In the genomic region with DNA sequence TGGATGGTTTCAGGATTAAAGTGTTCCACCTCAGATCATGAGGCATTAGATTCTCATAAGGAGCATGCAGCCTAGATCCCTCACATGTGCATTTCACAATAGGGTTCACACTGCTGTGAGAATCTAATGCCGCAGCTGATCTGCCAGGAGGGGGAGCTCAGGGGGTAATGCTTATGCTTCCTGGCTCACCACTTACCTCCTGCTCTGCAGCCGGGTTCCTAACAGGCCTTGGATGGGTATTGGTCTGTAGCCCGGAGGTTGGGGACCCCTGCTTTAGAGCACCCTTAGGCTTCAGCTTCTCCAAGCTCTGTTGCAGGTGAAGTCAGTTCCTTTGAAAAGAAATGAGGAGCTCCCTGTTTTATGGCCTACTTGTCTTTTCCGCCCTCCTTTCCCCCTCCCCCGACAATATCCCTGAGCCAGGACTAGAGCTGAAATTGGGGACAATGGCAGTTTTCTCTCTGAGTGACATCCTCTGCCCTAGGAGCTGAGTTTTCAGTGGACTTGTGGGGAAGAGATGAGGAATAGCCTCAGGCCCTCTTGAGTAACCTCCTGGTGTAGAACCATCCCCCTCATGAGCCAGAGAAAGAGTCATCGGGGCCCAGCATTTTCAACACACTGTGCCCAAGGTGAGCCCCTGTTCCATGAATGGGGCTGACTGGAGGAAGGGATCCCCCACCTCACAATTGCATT, we compare ENCODE assay signal across 10 cellular contexts. TPM values are rescaled to one million over a fixed set of nuclear protein-coding genes. Genes with fewer than 3 reads are reported as not detected.
DNase-seq lines count a peak whose midpoint lies in the region; ATAC-seq and TF ChIP-seq lines count a peak whose summit lies in the region.
"Had no signal": no experiment of that assay in that cellular context is flagged by ENCODE, and none has a peak within 500 bp of the region (broad histone marks: within the 10 kb centered on the region; RNA-seq: fewer than 3 reads in every experiment).

No MANE protein-coding gene starts in this region.

- peak overlapping the region in 2 of 3 donors; percentile 29 to 65 for H3K27ac ChIP-seq in right lobe of liver

- no peak overlapping the region for H3K4me3 ChIP-seq in right lobe of liver

- intact Hi-C loops in right lobe of liver (cut with DNase I) = no loop called here

- peak; percentile 60 for DNase-seq in EH (ENCODE audit: low read depth)
- peak; percentile 72 for DNase-seq in amniotic epithelial cell (ENCODE audit: low read depth)
- peak in 2 of 3 donors; percentile 58 to 59 for DNase-seq in right lobe of liver
- DNase-seq in NCI-H2107 (lab: John Stamatoyannopoulos, UW) = no peak
- no peak for DNase-seq in COLO829 (ENCODE audit: low spot score)
- DNase-seq in NCI-H2171 treated with DMSO at 0.1 percent for 48 hours (lab: John Stamatoyannopoulos, UW) = no peak
- DNase-seq: activated naive CD8-positive, alpha-beta T cell treated with anti-CD3 and anti-CD28 coated beads, Interleukin-2, amount 10 ng/mL, durations not matched to agents 7 days and 5 days; NCI-H1048 had no signal

- WGBS in right lobe of liver (ENCODE audit: insufficient coverage, low coverage, low lambda C conversion rate, missing lambda C conversion rate) = 50% methylated on average over 4 of the region's 6 CpGs

- peak; percentile 44 for ATAC-seq in HG03432 (IDR thresholded peaks at IDR 0.05; ENCODE audit: unreplicated experiment)
- ATAC-seq in right lobe of liver = peak; percentile 73 to 90 (median 87)
- no peak for ATAC-seq in GM21515 (IDR thresholded peaks at IDR 0.05; ENCODE audit: unreplicated experiment)

- H3K36me3 ChIP-seq in right lobe of liver = no peaks in the 10 kb centered on the region

- no peaks in the 10 kb centered on the region for H3K9me3 ChIP-seq in right lobe of liver

- peak; percentile 25 to 51 (median 34) for TF ChIP-seq CTCF in right lobe of liver (IDR thresholded peaks at IDR 0.05)

- TF ChIP-seq POLR2A in right lobe of liver (IDR thresholded peaks at IDR 0.05) = no peak

- H3K4me1 ChIP-seq in right lobe of liver = peaks cover 0 to 10% (median 4%) of the 10 kb centered on the region in 4 donors

- no peaks in the 10 kb centered on the region for H3K27me3 ChIP-seq in right lobe of liver

RNA-seq across cellular contexts. Expression of a gene that starts 16.2 kb away (rescaled TPM):
- 10 to 100 TPM; 21.6 to 40.7 (median 26.6) TPM for total RNA-seq in right lobe of liver

RNA-seq across cellular contexts. Expression of a gene that starts 28.8 kb away (rescaled TPM):
- total RNA-seq in right lobe of liver = 1 to 10 TPM in 4 of 6 experiments, under 1 TPM in 2; 0.11 to 3.0 (median 1.1) TPM

RNA-seq across cellular contexts. Expression of a gene that starts 29.3 kb away (rescaled TPM):
- total RNA-seq in right lobe of liver = 10 to 100 TPM in 4 of 6 experiments, 1 to 10 TPM in 2; 2.0 to 16.9 (median 11.8) TPM

RNA-seq across cellular contexts. Expression of a gene that starts 51.8 kb away (rescaled TPM):
- 100 to 1,000 TPM in 1 of 6 experiments, 10 to 100 TPM in 5; 47.7 to 146 (median 80.1) TPM for total RNA-seq in right lobe of liver

Comparison
In these comparisons a context has a peak if more than half of its experiments do, and no peak if none do; other contexts are left out.
1. DNase-seq: peak in EH (single experiment), amniotic epithelial cell (single experiment) and right lobe of liver (2 of 3); none in NCI-H2107 (single experiment), COLO829 (single experiment) and NCI-H2171 treated with DMSO at 0.1 percent for 48 hours (single experiment).